ENCODE assay signal across 1 cellular context in the genomic region with DNA sequence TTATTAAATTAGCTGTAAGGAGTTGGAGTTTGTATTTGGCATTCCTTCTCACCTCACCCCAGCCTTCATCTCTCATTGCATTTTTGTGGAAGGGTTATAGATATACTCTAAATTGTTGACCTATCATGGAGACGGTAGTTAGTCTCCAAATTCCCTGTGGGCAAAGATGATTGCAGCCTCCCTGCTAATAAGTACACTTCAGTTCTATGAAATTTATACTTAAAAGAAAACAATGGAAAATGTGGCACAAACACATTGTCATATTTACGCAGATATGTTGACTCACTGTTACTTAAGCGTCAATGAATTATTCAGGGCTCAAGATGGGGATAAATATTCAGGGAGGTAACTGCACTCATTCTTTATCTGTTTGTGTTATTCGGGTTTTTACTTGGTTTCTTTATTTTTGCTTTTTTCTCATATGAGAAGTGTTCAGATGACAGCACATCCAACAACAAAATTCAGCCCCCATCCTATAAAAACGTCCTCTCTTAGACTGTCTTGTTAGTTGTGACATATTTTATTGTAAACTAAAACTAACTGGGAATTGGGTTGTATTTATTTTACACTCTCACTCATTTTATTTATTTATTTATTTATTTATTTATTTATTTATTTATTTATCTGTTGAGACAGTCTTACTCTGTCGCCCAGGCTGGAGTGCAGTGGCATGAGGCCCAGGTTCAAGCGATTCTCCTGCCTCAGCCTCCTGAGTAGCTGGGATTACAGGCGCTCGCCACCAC.
TF ChIP-seq lines count a peak whose summit lies in the region.

No MANE protein-coding gene starts in this region.

TF ChIP-seq in A549, 52 proteins besides CTCF, POLR2A, EP300 and RAD21 (continued from another document):
- TF ChIP-seq, protein P1, sequence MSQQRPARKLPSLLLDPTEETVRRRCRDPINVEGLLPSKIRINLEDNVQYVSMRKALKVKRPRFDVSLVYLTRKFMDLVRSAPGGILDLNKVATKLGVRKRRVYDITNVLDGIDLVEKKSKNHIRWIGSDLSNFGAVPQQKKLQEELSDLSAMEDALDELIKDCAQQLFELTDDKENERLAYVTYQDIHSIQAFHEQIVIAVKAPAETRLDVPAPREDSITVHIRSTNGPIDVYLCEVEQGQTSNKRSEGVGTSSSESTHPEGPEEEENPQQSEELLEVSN (IDR thresholded peaks at IDR 0.05; ENCODE audit: borderline replicate concordance, low read depth): no peak
- TF ChIP-seq USF2 (IDR thresholded peaks at IDR 0.05) (no peak), HOXA7 (CRISPR knock-in tag; IDR thresholded peaks at IDR 0.05) (no peak), SMC3 (IDR thresholded peaks at IDR 0.05) (no peak), PHF8 (IDR thresholded peaks at IDR 0.05; ENCODE audit: borderline replicate concordance, low read depth) (no peak), HES2 (IDR thresholded peaks at IDR 0.05) (no peak), HDAC2 (IDR thresholded peaks at IDR 0.05) (no peak), ESRRA (IDR thresholded peaks at IDR 0.05; ENCODE audit: borderline replicate concordance, low read length) (no peak), CHD2 (IDR thresholded peaks at IDR 0.05; ENCODE audit: low read length, partially characterized antibody) (no peak), RNF2 (IDR thresholded peaks at IDR 0.05; ENCODE audit: borderline replicate concordance, low read depth) (no peak), RFX5 (IDR thresholded peaks at IDR 0.05) (no peak), TP53 (CRISPR knock-in tag; IDR thresholded peaks at IDR 0.05) (no peak), ZFP36 (IDR thresholded peaks at IDR 0.05; ENCODE audit: borderline replicate concordance, partially characterized antibody) (no peak), KDM1A (IDR thresholded peaks at IDR 0.05; ENCODE audit: low read depth) (no peak), EHMT2 (IDR thresholded peaks at IDR 0.05; ENCODE audit: low read depth) (no peak), RCOR1 (IDR thresholded peaks at IDR 0.05; ENCODE audit: low read depth, low read length) (no peak), KDM5A (IDR thresholded peaks at IDR 0.05) (no peak), CEBPB (IDR thresholded peaks at IDR 0.05) (peak in 1 of 2 experiments; percentile 65; a peak in 2 of 4 replicates), NFE2L2 (conservative IDR thresholded peaks at IDR 0.05; ENCODE audit: low read length) (no peak), NR3C1 (IDR thresholded peaks at IDR 0.05) (no peak), BCL3 (IDR thresholded peaks at IDR 0.05) (0 out of 3 replicates have a peak, but pooled peaks have one; percentile 1)
- TF ChIP-seq, protein P2, sequence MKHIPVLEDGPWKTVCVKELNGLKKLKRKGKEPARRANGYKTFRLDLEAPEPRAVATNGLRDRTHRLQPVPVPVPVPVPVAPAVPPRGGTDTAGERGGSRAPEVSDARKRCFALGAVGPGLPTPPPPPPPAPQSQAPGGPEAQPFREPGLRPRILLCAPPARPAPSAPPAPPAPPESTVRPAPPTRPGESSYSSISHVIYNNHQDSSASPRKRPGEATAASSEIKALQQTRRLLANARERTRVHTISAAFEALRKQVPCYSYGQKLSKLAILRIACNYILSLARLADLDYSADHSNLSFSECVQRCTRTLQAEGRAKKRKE (CRISPR knock-in tag; IDR thresholded peaks at IDR 0.05; ENCODE audit: low read depth): no peak
- TF ChIP-seq, protein P3, sequence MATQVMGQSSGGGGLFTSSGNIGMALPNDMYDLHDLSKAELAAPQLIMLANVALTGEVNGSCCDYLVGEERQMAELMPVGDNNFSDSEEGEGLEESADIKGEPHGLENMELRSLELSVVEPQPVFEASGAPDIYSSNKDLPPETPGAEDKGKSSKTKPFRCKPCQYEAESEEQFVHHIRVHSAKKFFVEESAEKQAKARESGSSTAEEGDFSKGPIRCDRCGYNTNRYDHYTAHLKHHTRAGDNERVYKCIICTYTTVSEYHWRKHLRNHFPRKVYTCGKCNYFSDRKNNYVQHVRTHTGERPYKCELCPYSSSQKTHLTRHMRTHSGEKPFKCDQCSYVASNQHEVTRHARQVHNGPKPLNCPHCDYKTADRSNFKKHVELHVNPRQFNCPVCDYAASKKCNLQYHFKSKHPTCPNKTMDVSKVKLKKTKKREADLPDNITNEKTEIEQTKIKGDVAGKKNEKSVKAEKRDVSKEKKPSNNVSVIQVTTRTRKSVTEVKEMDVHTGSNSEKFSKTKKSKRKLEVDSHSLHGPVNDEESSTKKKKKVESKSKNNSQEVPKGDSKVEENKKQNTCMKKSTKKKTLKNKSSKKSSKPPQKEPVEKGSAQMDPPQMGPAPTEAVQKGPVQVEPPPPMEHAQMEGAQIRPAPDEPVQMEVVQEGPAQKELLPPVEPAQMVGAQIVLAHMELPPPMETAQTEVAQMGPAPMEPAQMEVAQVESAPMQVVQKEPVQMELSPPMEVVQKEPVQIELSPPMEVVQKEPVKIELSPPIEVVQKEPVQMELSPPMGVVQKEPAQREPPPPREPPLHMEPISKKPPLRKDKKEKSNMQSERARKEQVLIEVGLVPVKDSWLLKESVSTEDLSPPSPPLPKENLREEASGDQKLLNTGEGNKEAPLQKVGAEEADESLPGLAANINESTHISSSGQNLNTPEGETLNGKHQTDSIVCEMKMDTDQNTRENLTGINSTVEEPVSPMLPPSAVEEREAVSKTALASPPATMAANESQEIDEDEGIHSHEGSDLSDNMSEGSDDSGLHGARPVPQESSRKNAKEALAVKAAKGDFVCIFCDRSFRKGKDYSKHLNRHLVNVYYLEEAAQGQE (IDR thresholded peaks at IDR 0.05): no peak
- TF ChIP-seq, protein P4, sequence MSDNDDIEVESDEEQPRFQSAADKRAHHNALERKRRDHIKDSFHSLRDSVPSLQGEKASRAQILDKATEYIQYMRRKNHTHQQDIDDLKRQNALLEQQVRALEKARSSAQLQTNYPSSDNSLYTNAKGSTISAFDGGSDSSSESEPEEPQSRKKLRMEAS (IDR thresholded peaks at IDR 0.05): 0 out of 2 replicates have a peak, but pooled peaks have one; percentile 34
